16 cellular contexts compared by ENCODE assay signal in genomic region chr20:7207186-7207585, GRCh38.
"Had no signal": no experiment of that assay in that cellular context is flagged by ENCODE, and none has a peak within 500 bp of the region (broad histone marks: within the 10 kb centered on the region; RNA-seq: fewer than 3 reads in every experiment).

No MANE protein-coding gene starts in this region.

- H3K4me3 ChIP-seq: gastroesophageal sphincter, heart right ventricle, lower lobe of right lung, spleen, thoracic aorta had no signal

- H3K36me3 ChIP-seq: gastroesophageal sphincter, heart right ventricle, lower lobe of right lung, spleen, thoracic aorta had no signal

- H3K27me3 ChIP-seq: gastroesophageal sphincter, heart right ventricle, spleen had no signal

- DNase-seq: activated CD4-positive, alpha-beta T cell treated with anti-CD3 and anti-CD28 coated beads, Interleukin-2, amount 10 ng/mL, durations not matched to agents 7 days and 5 days; activated CD8-positive, alpha-beta memory T cell treated with anti-CD3 and anti-CD28 coated beads, Interleukin-2, amount 50 U/mL, for 4 hours; activated CD8-positive, alpha-beta T cell treated with anti-CD3 and anti-CD28 coated beads, Interleukin-2, amount 10 ng/mL, durations not matched to agents 7 days and 5 days; activated naive CD4-positive, alpha-beta T cell treated with anti-CD3 and anti-CD28 coated beads for 36 hours; activated T-cell treated with anti-CD3 and anti-CD28 coated beads, Interleukin-2, amount 50 U/mL, for 4 hours; erythroblast; heart right ventricle; left cardiac atrium; lower lobe of right lung; spleen; stimulated activated CD4-positive, alpha-beta T cell treated with anti-CD3 and anti-CD28 coated beads, Interleukin-4, amount 100 ng/mL, for 4 hours had no signal

- ATAC-seq: activated CD4-positive, CD25-positive, alpha-beta regulatory T cell treated with anti-CD3 and anti-CD28 coated beads, Interleukin-2, amount 50 U/mL, for 24 hours; activated CD8-positive, alpha-beta T cell treated with anti-CD3 and anti-CD28 coated beads, Interleukin-2, amount 10 ng/mL, durations not matched to agents 7 days and 5 days; activated T-cell treated with anti-CD3 and anti-CD28 coated beads, Interleukin-2, amount 50 U/mL, for 4 hours; gastroesophageal sphincter; heart right ventricle; left cardiac atrium; lower lobe of right lung; natural killer cell treated with Interleukin-12 subunit alpha and Interleukin-12 subunit beta and Interleukin-15 and Interleukin-18, amount 100 ng/mL, for 72 hours; stimulated activated memory B cell treated with anti-CD40 and anti-IgM and Interleukin-4, amounts not matched to agents 10 μg/mL and 1 μg/mL and 100 μg/mL, for 72 hours had no signal
